In genomic region chr9:75921403-75922127, GRCh38 we compare ENCODE assay signal across 26 cellular contexts.
"Had no signal": no experiment of that assay in that cellular context is flagged by ENCODE, and none has a peak within 500 bp of the region (broad histone marks: within the 10 kb centered on the region; RNA-seq: fewer than 3 reads in every experiment).

No MANE protein-coding gene starts in this region.

- H3K27ac ChIP-seq: colonic mucosa, epithelial cell of prostate, esophagus squamous epithelium, gastrocnemius medialis, heart right ventricle, left lung had no signal

- H3K4me3 ChIP-seq: colonic mucosa, esophagus squamous epithelium, gastrocnemius medialis, heart right ventricle, left lung, lung had no signal

- H3K4me1 ChIP-seq: colonic mucosa, gastrocnemius medialis, heart right ventricle, left lung had no signal

- H3K27ac Mint-ChIP-seq: dendritic cell treated with granulocyte-macrophage colony-stimulating factor and Interleukin-4, amounts not matched to agents 40 ng/mL and 50 ng/mL, for 4 days; effector memory CD8-positive, alpha-beta T cell; endodermal cell; memory B cell had no signal

- H3K27me3 ChIP-seq: colonic mucosa, esophagus squamous epithelium, gastrocnemius medialis, heart right ventricle, left lung had no signal

- H3K4me3 Mint-ChIP-seq: dendritic cell treated with granulocyte-macrophage colony-stimulating factor and Interleukin-4, amounts not matched to agents 40 ng/mL and 50 ng/mL, for 4 days; effector memory CD8-positive, alpha-beta T cell; endodermal cell; memory B cell had no signal

- H3K36me3 Mint-ChIP-seq: memory B cell had no signal

- H3K36me3 ChIP-seq: colonic mucosa, esophagus squamous epithelium, gastrocnemius medialis, heart right ventricle, left lung had no signal

- H3K27me3 Mint-ChIP-seq: dendritic cell treated with granulocyte-macrophage colony-stimulating factor and Interleukin-4, amounts not matched to agents 40 ng/mL and 50 ng/mL, for 4 days; effector memory CD8-positive, alpha-beta T cell; memory B cell had no signal

- FAIRE-seq: endometrium, islet of Langerhans, keratinocyte had no signal

- DNase-seq: colonic mucosa; cortex of kidney; effector CD8-positive, alpha-beta T cell; effector memory CD8-positive, alpha-beta T cell; endodermal cell; erythroblast; esophagus squamous epithelium; foreskin fibroblast; foreskin melanocyte; gastrocnemius medialis; glutamatergic neuron; head of caudate nucleus; heart right ventricle; hippocampal formation; left cardiac atrium; left lung; left ventricle myocardium superior; mammary epithelial cell; mesendoderm had no signal

- H3K9me3 Mint-ChIP-seq: dendritic cell treated with granulocyte-macrophage colony-stimulating factor and Interleukin-4, amounts not matched to agents 40 ng/mL and 50 ng/mL, for 4 days had no signal

- H3K4me1 Mint-ChIP-seq: memory B cell had no signal

- H3K9me3 ChIP-seq: colonic mucosa, esophagus squamous epithelium, gastrocnemius medialis, heart right ventricle, left lung had no signal
